ENCODE assay signal across 30 cellular contexts in the genomic region with DNA sequence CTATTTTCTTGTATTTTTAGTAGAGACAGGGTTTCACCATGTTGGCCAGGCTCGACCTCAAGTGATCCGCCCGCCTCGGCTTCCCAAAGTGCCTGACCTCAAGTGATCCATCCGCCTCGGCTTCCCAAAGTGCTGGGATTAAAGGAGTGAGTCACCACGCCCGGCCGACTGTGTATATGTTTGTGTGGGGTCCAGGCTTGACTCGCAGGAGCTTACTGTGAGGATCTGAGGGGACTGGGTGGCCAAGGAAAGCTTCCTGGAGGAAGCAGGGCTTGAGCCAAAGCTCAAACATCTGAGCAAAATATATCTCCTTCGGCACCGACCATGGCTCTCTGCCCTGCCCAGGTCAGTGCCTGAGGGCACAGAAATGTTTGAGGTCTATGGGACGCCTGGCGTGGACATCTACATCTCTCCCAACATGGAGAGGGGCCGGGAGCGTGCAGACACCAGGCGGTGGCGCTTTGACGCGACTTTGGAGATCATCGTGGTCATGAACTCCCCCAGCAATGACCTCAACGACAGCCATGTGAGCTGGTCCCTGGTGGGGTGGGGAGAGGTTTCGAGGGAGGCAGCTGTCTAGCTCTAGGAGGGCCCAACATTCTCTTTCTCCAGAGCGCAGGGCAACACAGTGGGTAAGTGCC. TPM values are rescaled to one million over a fixed set of nuclear protein-coding genes. Genes with fewer than 3 reads are reported as not detected.
DNase-seq lines count a peak whose midpoint lies in the region; ATAC-seq, FAIRE-seq and TF ChIP-seq lines count a peak whose summit lies in the region.
"Had no signal": no experiment of that assay in that cellular context is flagged by ENCODE, and none has a peak within 500 bp of the region (broad histone marks: within the 10 kb centered on the region; RNA-seq: fewer than 3 reads in every experiment).

No MANE protein-coding gene starts in this region.

- H3K4me2 ChIP-seq in astrocyte (ENCODE audit: low read length) = peak overlapping the region; percentile 56
- H3K4me2 ChIP-seq: SK-N-SH had no signal

- peak; percentile 72 for DNase-seq in EH (ENCODE audit: low read depth)
- DNase-seq in HTR-8/SVneo (ENCODE audit: insufficient read length, low spot score) = peak; percentile 27
- DNase-seq in astrocyte (ENCODE audit: low read depth) = peak; percentile 52
- DNase-seq in mucosa of descending colon = peak; percentile 19 to 40 (median 36)
- no peak for DNase-seq in middle frontal gyrus (ENCODE audit: extremely low spot score, low spot score)
- no peak for DNase-seq in RKO (ENCODE audit: low spot score)
- DNase-seq in GM10266 (ENCODE audit: extremely low spot score) = no peak
- DNase-seq: activated CD4-positive, alpha-beta T cell treated with anti-CD3 and anti-CD28 coated beads, Interleukin-2, amount 50 U/mL, for 48 hours; activated effector memory CD4-positive, alpha-beta T cell treated with Interleukin-2 at 50 U/mL for 16 hours; CD4-positive, alpha-beta T cell; GDM1; heart right ventricle; Kasumi-1; NCI-H1417; NCI-H2081 treated with DMSO at 0.1 percent for 48 hours; NCI-H446; NK-92 treated with Interleukin-12 subunit alpha and Interleukin-12 subunit beta, amount 100 ng/mL, for 24 hours; SK-N-SH; substantia nigra had no signal

- no peak for TF ChIP-seq CTCF in astrocyte (IDR thresholded peaks at IDR 0.05; ENCODE audit: insufficient read depth, low read depth, low read length)
- TF ChIP-seq CTCF in mucosa of descending colon (IDR thresholded peaks at IDR 0.05) = no peak
- TF ChIP-seq CTCF in GM10266 (IDR thresholded peaks at IDR 0.05; ENCODE audit: control insufficient read depth, insufficient read depth, low read depth, missing control alignments) = no peak

- no peak overlapping the region for H3K4me3 Mint-ChIP-seq in astrocyte (ENCODE audit: unreplicated experiment)
- H3K4me3 Mint-ChIP-seq: CD4-positive, alpha-beta T cell; mesothelial cell of epicardium; nephron; T-helper 2 cell treated with Interferon-gamma antibody and Interleukin-4, amounts not matched to agents 5 μg/mL and 100 μg/mL, for 36 hours; WTC11 had no signal

- no peaks in the 10 kb centered on the region for H3K4me1 Mint-ChIP-seq in astrocyte (ENCODE audit: low read depth, unreplicated experiment)
- H3K4me1 Mint-ChIP-seq: mesothelial cell of epicardium, nephron, WTC11 had no signal

- H3K9ac ChIP-seq in astrocyte (ENCODE audit: low read length) = no peak overlapping the region
- H3K9ac ChIP-seq: SK-N-SH had no signal

- H3K4me3 ChIP-seq in astrocyte (ENCODE audit: insufficient read depth, low read depth, low read length) = no peak overlapping the region
- H3K4me3 ChIP-seq in mucosa of descending colon = no peak overlapping the region
- H3K4me3 ChIP-seq: breast epithelium, coronary artery, heart right ventricle had no signal

- ATAC-seq in mucosa of descending colon = no peak
- no peak for ATAC-seq in HG03457 (IDR thresholded peaks at IDR 0.05; ENCODE audit: unreplicated experiment)
- ATAC-seq: heart right ventricle, left lobe of liver, Panc1, sciatic nerve, WTC11 had no signal

- peak overlapping the region; percentile 7 for H2AFZ ChIP-seq in astrocyte (ENCODE audit: low read depth, low read length)

- intact Hi-C loops in mucosa of descending colon (cut with DNase I, micrococcal nuclease) = no loop called here

- H3K9me3 Mint-ChIP-seq in astrocyte (ENCODE audit: unreplicated experiment) = peaks cover 5% of the 10 kb centered on the region
- H3K9me3 Mint-ChIP-seq: CD4-positive, alpha-beta T cell; T-helper 2 cell treated with Interferon-gamma antibody and Interleukin-4, amounts not matched to agents 5 μg/mL and 100 μg/mL, for 36 hours had no signal

- peaks cover 28% of the 10 kb centered on the region for H3K27me3 Mint-ChIP-seq in astrocyte (ENCODE audit: low read depth, unreplicated experiment)

- FAIRE-seq in HTR-8/SVneo (lab: Jason Lieb, UNC) (peak; percentile 46), astrocyte (lab: Jason Lieb, UNC) (no peak)

- no peaks in the 10 kb centered on the region for H3K79me2 ChIP-seq in astrocyte (ENCODE audit: insufficient read depth, low read length)

- no peaks in the 10 kb centered on the region for H4K20me1 ChIP-seq in astrocyte (ENCODE audit: insufficient read depth, low read length)

- H3K27ac Mint-ChIP-seq in astrocyte (ENCODE audit: unreplicated experiment) = no peak overlapping the region
- H3K27ac Mint-ChIP-seq: CD4-positive, alpha-beta T cell; mesothelial cell of epicardium; nephron; T-helper 2 cell treated with Interferon-gamma antibody and Interleukin-4, amounts not matched to agents 5 μg/mL and 100 μg/mL, for 36 hours; WTC11 had no signal

- H3K27me3 ChIP-seq in astrocyte (ENCODE audit: insufficient read depth, low read length) = no peaks in the 10 kb centered on the region
- H3K27me3 ChIP-seq: breast epithelium had no signal

- no peaks in the 10 kb centered on the region for H3K36me3 Mint-ChIP-seq in astrocyte (ENCODE audit: low read depth, unreplicated experiment)
- H3K36me3 Mint-ChIP-seq: mesothelial cell of epicardium, WTC11 had no signal

- H3K9me3 ChIP-seq in astrocyte (ENCODE audit: insufficient read depth, low read depth, low read length) (no peaks in the 10 kb centered on the region), mucosa of descending colon (no peaks in the 10 kb centered on the region)
- H3K9me3 ChIP-seq: breast epithelium, SK-N-SH had no signal

- H3K27ac ChIP-seq in astrocyte (ENCODE audit: low read depth, low read length) = no peak overlapping the region
- H3K27ac ChIP-seq: breast epithelium, coronary artery, heart right ventricle had no signal

- H3K4me1 ChIP-seq in astrocyte (ENCODE audit: insufficient read depth, low read length) (peaks cover 13% of the 10 kb centered on the region), mucosa of descending colon (ENCODE audit: low read depth) (peaks cover 5% of the 10 kb centered on the region)
- H3K4me1 ChIP-seq: breast epithelium, heart right ventricle had no signal

- H3K36me3 ChIP-seq in astrocyte (ENCODE audit: insufficient read depth, low read length) (no peaks in the 10 kb centered on the region), mucosa of descending colon (ENCODE audit: low read depth) (no peaks in the 10 kb centered on the region)
- H3K36me3 ChIP-seq: breast epithelium, heart right ventricle had no signal

RNA-seq across cellular contexts. Expression of gene PADI3, which starts 10.5 kb away (rescaled TPM):
- total RNA-seq in astrocyte (0.09 TPM in 1 of 2 replicates, not detected in the other), mucosa of descending colon (under 1 TPM in 2 of 3 donors, not detected in 1; 0.09 to 0.17 TPM)
- total RNA-seq: breast epithelium; CD4-positive, alpha-beta T cell; heart right ventricle; left lobe of liver; mesothelial cell of epicardium; sciatic nerve had no signal

RNA-seq across cellular contexts. Expression of gene PADI4, which starts 48.6 kb away (rescaled TPM):
- total RNA-seq in astrocyte (not detected in 2 replicates), mucosa of descending colon (under 1 TPM in 1 of 3 donors, not detected in 2; 0.22 TPM)
- total RNA-seq: mesothelial cell of epicardium, urinary bladder had no signal

RNA-seq across cellular contexts. Expression of gene PADI1, which starts 54.4 kb away (rescaled TPM):
- not detected in 2 replicates for total RNA-seq in astrocyte
- under 1 TPM; 0.25 to 0.65 (median 0.38) TPM for total RNA-seq in mucosa of descending colon
- total RNA-seq: CD4-positive, alpha-beta T cell; heart right ventricle; left lobe of liver; mesothelial cell of epicardium; sciatic nerve had no signal

Comparison
In these comparisons a context has a peak if more than half of its experiments do, and no peak if none do; other contexts are left out.
1. DNase-seq: peak in EH (single experiment), HTR-8/SVneo (single experiment), astrocyte (single experiment) and mucosa of descending colon (3 of 3); none in middle frontal gyrus (single experiment), RKO (single experiment) and GM10266 (single experiment).